ENCODE assay signal across 9 cellular contexts in the genomic region with DNA sequence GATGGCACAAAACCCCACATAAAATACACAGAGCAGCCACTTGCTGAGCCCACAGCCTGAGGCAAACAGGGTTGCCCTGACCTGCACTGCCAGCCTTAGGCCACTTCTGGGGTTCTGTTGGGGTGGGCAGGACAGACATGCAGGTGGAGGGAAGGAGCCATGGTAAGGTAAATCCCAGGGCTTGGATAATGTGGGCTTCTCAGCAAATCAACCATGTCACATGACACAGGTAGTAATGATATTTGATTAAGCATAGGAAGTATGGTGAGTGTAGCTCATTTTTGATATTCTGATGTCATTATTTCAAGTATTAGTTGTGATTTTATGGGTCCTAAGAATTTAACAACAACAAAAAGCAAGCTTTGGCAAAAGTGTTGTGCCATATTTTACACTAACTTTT.
"Had no signal": no experiment of that assay in that cellular context is flagged by ENCODE, and none has a peak within 500 bp of the region (broad histone marks: within the 10 kb centered on the region; RNA-seq: fewer than 3 reads in every experiment).

No MANE protein-coding gene starts in this region.

- DNase-seq: GM23248, GOT3, H7, HFFc6 had no signal

- H2AFZ ChIP-seq: GM23248 had no signal

- FAIRE-seq: HepG2 had no signal

- H3K4me1 Mint-ChIP-seq: IgD-negative memory B cell had no signal

- H3K36me3 Mint-ChIP-seq: IgD-negative memory B cell had no signal

- H3K4me3 Mint-ChIP-seq: HFFc6, IgD-negative memory B cell had no signal

- H3K27me3 Mint-ChIP-seq: IgD-negative memory B cell had no signal

- H3K9me3 ChIP-seq: HAP-1 had no signal

- H3K9ac ChIP-seq: GM23248 had no signal

- H3K4me1 ChIP-seq: HAP-1 had no signal

- H3K36me3 ChIP-seq: HAP-1 had no signal

- H3K27ac Mint-ChIP-seq: HFFc6, IgD-negative memory B cell had no signal

- H3K4me3 ChIP-seq: GM23248, HAP-1 had no signal

- ATAC-seq: HCT116, HepG2 had no signal

- H3K27ac ChIP-seq: GM23248, HL-60 had no signal
